In genomic region chr1:109249654-109250401, GRCh38 we compare ENCODE assay signal across 6 cellular contexts. TPM values are rescaled to one million over a fixed set of nuclear protein-coding genes. Genes with fewer than 3 reads are reported as not detected.
DNase-seq lines count a peak whose midpoint lies in the region; ATAC-seq and TF ChIP-seq lines count a peak whose summit lies in the region.

No MANE protein-coding gene starts in this region.

- H3K4me1 ChIP-seq in neuron (ENCODE audit: insufficient read depth, low read length), result peaks cover 51% of the 10 kb centered on the region

- no peaks in the 10 kb centered on the region for H3K27me3 ChIP-seq in brain microvascular endothelial cell (replicated peaks)
- H3K27me3 ChIP-seq in neuron (ENCODE audit: insufficient read depth, low read length), result no peaks in the 10 kb centered on the region

- ATAC-seq in HG02885 (IDR thresholded peaks at IDR 0.05; ENCODE audit: poor library complexity, unreplicated experiment), result peak; percentile 41

- TF ChIP-seq CTCF in GM12864 (IDR thresholded peaks at IDR 0.05; ENCODE audit: low read depth, low read length, missing control alignments), result no peak
- TF ChIP-seq CTCF in brain microvascular endothelial cell (IDR thresholded peaks at IDR 0.05; ENCODE audit: low read depth, low read length, missing control alignments), result no peak

- H3K4me3 ChIP-seq in GM12864 (ENCODE audit: low read depth, low read length) (peak overlapping the region; percentile 47; the same call in 1 of the 2 replicates), brain microvascular endothelial cell (ENCODE audit: low read depth, low read length) (peak overlapping the region; percentile 37), neuron (ENCODE audit: low read length) (peak overlapping the region; percentile 59)

- no peak overlapping the region for H2AFZ ChIP-seq in neuron (ENCODE audit: low read depth, low read length)

- H3K36me3 ChIP-seq in brain microvascular endothelial cell (replicated peaks) (no peaks in the 10 kb centered on the region), neuron (ENCODE audit: insufficient read depth, low read length) (peaks cover 23% of the 10 kb centered on the region)

- H3K27ac ChIP-seq in brain microvascular endothelial cell, result no peak overlapping the region

- no peak for DNase-seq in GM12864 (ENCODE audit: low read depth)
- DNase-seq in brain microvascular endothelial cell, result no peak
- no peak for DNase-seq in dermis blood vessel endothelial cell
- DNase-seq in NK-92 (lab: John Stamatoyannopoulos, UW; ENCODE audit: unreplicated experiment), result no peak

- H3K9me3 ChIP-seq in neuron (ENCODE audit: low read length), result peaks cover 20% of the 10 kb centered on the region

- in situ Hi-C loops in brain microvascular endothelial cell (cut with HindIII; ENCODE audit: low pct_ligation_motif_present, low sequenced_read_pairs), result no loop called here

RNA-seq across cellular contexts. Expression of gene CELSR2, which starts 0.5 kb away (rescaled TPM):
- total RNA-seq in dermis blood vessel endothelial cell, result 1.4 and 1.8 TPM in 2 replicates

RNA-seq across cellular contexts. Expression of gene PSRC1, which starts 33.1 kb away (rescaled TPM):
- total RNA-seq in dermis blood vessel endothelial cell, result 1.0 and 8.4 TPM in 2 replicates

RNA-seq across cellular contexts. Expression of gene SARS1, which starts 36.1 kb away (rescaled TPM):
- total RNA-seq in dermis blood vessel endothelial cell, result 178 and 206 TPM in 2 replicates

RNA-seq across cellular contexts. Expression of gene MYBPHL, which starts 57.0 kb away (rescaled TPM):
- total RNA-seq in dermis blood vessel endothelial cell, result not detected in 2 replicates
